28 cellular contexts compared by ENCODE assay signal in genomic region chr7:21999896-22000295, GRCh38. TPM values are rescaled to one million over a fixed set of nuclear protein-coding genes. Genes with fewer than 3 reads are reported as not detected.
DNase-seq lines count a peak whose midpoint lies in the region; TF ChIP-seq lines count a peak whose summit lies in the region.
"Had no signal": no experiment of that assay in that cellular context is flagged by ENCODE, and none has a peak within 500 bp of the region (broad histone marks: within the 10 kb centered on the region; RNA-seq: fewer than 3 reads in every experiment).

No MANE protein-coding gene starts in this region.

- H4K20me1 ChIP-seq in H9 (ENCODE audit: control insufficient read depth, insufficient read depth, insufficient read length): no peaks in the 10 kb centered on the region

- H3K79me1 ChIP-seq in H9 (ENCODE audit: insufficient read depth, low read depth, low read length, poor library complexity, severe bottlenecking): no peaks in the 10 kb centered on the region

- no peak overlapping the region for H3K4ac ChIP-seq in H9 (ENCODE audit: low read depth, low read length)

- no peak overlapping the region for H2BK12ac ChIP-seq in H9 (ENCODE audit: insufficient read length, low read depth, low read length)

- H3K27ac Mint-ChIP-seq in H9: no peak overlapping the region
- H3K27ac Mint-ChIP-seq: brain; effector memory CD8-positive, alpha-beta T cell; T-helper 1 cell treated with Interleukin-12 subunit alpha and Interleukin-12 subunit beta and Interleukin-4 antibody, amounts not matched to agents 30 μg/mL and 1 μg/mL, for 36 hours had no signal

- no peak for TF ChIP-seq EP300 in esophagus muscularis mucosa (IDR thresholded peaks at IDR 0.05)

- no peaks in the 10 kb centered on the region for H3K27me3 Mint-ChIP-seq in H9 (ENCODE audit: low read depth)

- H3K56ac ChIP-seq in H9 (ENCODE audit: insufficient read length, low read depth, low read length): no peak overlapping the region

- no peak overlapping the region for H3K4me3 ChIP-seq in esophagus muscularis mucosa
- H3K4me3 ChIP-seq: colonic mucosa, vagina had no signal

- no peak overlapping the region for H3T11ph ChIP-seq in H9 (ENCODE audit: low read length)

- no peak overlapping the region for H3K9ac ChIP-seq in H9 (ENCODE audit: extremely low read depth, insufficient read length, low read length)

- no peak overlapping the region for H4K91ac ChIP-seq in H9 (ENCODE audit: insufficient read length, low read depth, low read length)

- no peaks in the 10 kb centered on the region for H3K23me2 ChIP-seq in H9 (ENCODE audit: insufficient read length, low read depth, low read length, poor library complexity, severe bottlenecking)

- H3K9me3 ChIP-seq in esophagus muscularis mucosa: no peaks in the 10 kb centered on the region
- no peaks in the 10 kb centered on the region for H3K9me3 ChIP-seq in H9 (ENCODE audit: control insufficient read depth, low read depth, low read length)
- H3K9me3 ChIP-seq: Caco-2, colonic mucosa, vagina had no signal

- TF ChIP-seq CTCF in esophagus muscularis mucosa (IDR thresholded peaks at IDR 0.05) (no peak), H9 (conservative IDR thresholded peaks at IDR 0.05) (no peak)

- peaks cover 0 to 1% of the 10 kb centered on the region in 2 experiments; a peak in 2 of 5 replicates for H3K9me3 Mint-ChIP-seq in H9
- H3K9me3 Mint-ChIP-seq: effector memory CD8-positive, alpha-beta T cell; T-helper 1 cell treated with Interleukin-12 subunit alpha and Interleukin-12 subunit beta and Interleukin-4 antibody, amounts not matched to agents 30 μg/mL and 1 μg/mL, for 36 hours had no signal

- no peak overlapping the region for H3K4me2 ChIP-seq in H9 (ENCODE audit: insufficient read depth, insufficient read length, low read length)

- DNase-seq in EH (ENCODE audit: low read depth) (peak; percentile 16), LHCN-M2 (ENCODE audit: low read depth) (peak; percentile 46), RKO (ENCODE audit: low spot score) (peak; percentile 46), esophagus muscularis mucosa (ENCODE audit: extremely low spot score) (peak; percentile 8), NCI-H1694 treated with DMSO at 0.1 percent for 48 hours (lab: John Stamatoyannopoulos, UW) (no peak), H9 (no peak), NCI-H446 (lab: John Stamatoyannopoulos, UW) (no peak)
- no peak for DNase-seq in activated naive CD4-positive, alpha-beta T cell treated with Interleukin-2 at 50 U/mL for 16 hours
- DNase-seq: ACHN; activated CD4-positive, alpha-beta T cell treated with anti-CD3 and anti-CD28 coated beads for 4 hours; activated CD8-positive, alpha-beta memory T cell treated with anti-CD3 and anti-CD28 coated beads for 24 hours; activated gamma-delta T cell; activated T-cell treated with anti-CD3 and anti-CD28 coated beads, Interleukin-2, amount 50 U/mL, for 1 hour; C1 segment of cervical spinal cord; Caco-2; colonic mucosa; DMS79 treated with DMSO at 0.1 percent for 48 hours; effector memory CD8-positive, alpha-beta T cell; KBM-7; NCI-H1105; NCI-H2029 treated with DMSO at 0.1 percent for 48 hours; NCI-H2227 treated with DMSO at 0.1 percent for 48 hours; NCI-H748 treated with DMSO at 0.1 percent for 48 hours; SHP77 treated with DMSO at 0.1 percent for 48 hours; stimulated activated naive CD8-positive, alpha-beta T cell treated with anti-CD3 and anti-CD28 coated beads, Interleukin-15, Interleukin-2, amounts not matched to agents 100 U/mL and 50 U/mL, for 24 hours had no signal

- no peak overlapping the region for H4K5ac ChIP-seq in H9 (ENCODE audit: insufficient read length, low read depth, low read length)

- H3K79me2 ChIP-seq in H9 (ENCODE audit: insufficient read depth, low read length): no peaks in the 10 kb centered on the region

- no peaks in the 10 kb centered on the region for H3K27me3 ChIP-seq in esophagus muscularis mucosa
- no peaks in the 10 kb centered on the region for H3K27me3 ChIP-seq in H9 (ENCODE audit: insufficient read depth, low read length)
- H3K27me3 ChIP-seq: colonic mucosa, vagina had no signal

- H2BK120ac ChIP-seq in H9 (ENCODE audit: low read depth, low read length, poor library complexity, severe bottlenecking): no peak overlapping the region

- peaks cover 0 to 26% (median 18%) of the 10 kb centered on the region in 4 donors for H3K4me1 ChIP-seq in esophagus muscularis mucosa
- no peaks in the 10 kb centered on the region; the same call in 1 of the 2 replicates for H3K4me1 ChIP-seq in H9 (ENCODE audit: insufficient read depth, low read length)
- H3K4me1 ChIP-seq: Caco-2, colonic mucosa, vagina had no signal

- H3K23ac ChIP-seq in H9 (ENCODE audit: insufficient read length, low read depth, low read length): no peak overlapping the region

- H3K36me3 ChIP-seq in esophagus muscularis mucosa: no peaks in the 10 kb centered on the region
- H3K36me3 ChIP-seq: colonic mucosa, vagina had no signal

- intact Hi-C loops in esophagus muscularis mucosa (cut with DNase I): loop anchor here (5.0 to 10.0 kb wide), 3 partner anchors 95 to 1225 kb away; no protein-coding TSS in a partner anchor

- no peak overlapping the region for H2BK5ac ChIP-seq in H9 (ENCODE audit: insufficient read length, low read length)

- H2AK5ac ChIP-seq in H9 (ENCODE audit: insufficient read length, low read length): no peak overlapping the region

- H3K18ac ChIP-seq in H9 (ENCODE audit: insufficient read length, low read depth, low read length): no peak overlapping the region

- 87% methylated on average over 6 of the region's 6 CpGs for whole genome bisulfite sequencing in esophagus muscularis mucosa
- WGBS in H9 (ENCODE audit: extremely low coverage, insufficient read length, low lambda C conversion rate): no CpG with 5 or more reads among the region's 6 CpGs

- H2AFZ ChIP-seq in H9 (ENCODE audit: low read length): no peak overlapping the region

- TF ChIP-seq POLR2A in esophagus muscularis mucosa (IDR thresholded peaks at IDR 0.05; ENCODE audit: low read depth): no peak

- peaks cover 7% of the 10 kb centered on the region in 2 experiments for H3K4me1 Mint-ChIP-seq in H9

- H4K8ac ChIP-seq in H9 (replicated peaks; ENCODE audit: insufficient read length, low read depth, low read length): no peak overlapping the region

- no peak overlapping the region for H3K14ac ChIP-seq in H9 (ENCODE audit: insufficient read depth, low read length)

- no peak overlapping the region for H3K4me3 Mint-ChIP-seq in H9
- H3K4me3 Mint-ChIP-seq: brain; effector memory CD8-positive, alpha-beta T cell; T-helper 1 cell treated with Interleukin-12 subunit alpha and Interleukin-12 subunit beta and Interleukin-4 antibody, amounts not matched to agents 30 μg/mL and 1 μg/mL, for 36 hours had no signal

- no peaks in the 10 kb centered on the region for H3K36me3 Mint-ChIP-seq in H9 (ENCODE audit: insufficient read depth in 1 of 3, low read depth in 3 of 3)
- H3K36me3 Mint-ChIP-seq: brain had no signal

- no peak overlapping the region for H2BK15ac ChIP-seq in H9 (ENCODE audit: low read depth, low read length)

- no peak overlapping the region for H2BK20ac ChIP-seq in H9 (ENCODE audit: low read depth, low read length, poor library complexity, severe bottlenecking)

- H3K27ac ChIP-seq in esophagus muscularis mucosa (replicated peaks in 1 of 4) (no peak overlapping the region), H9 (ENCODE audit: insufficient read length, low read depth, low read length) (no peak overlapping the region)
- H3K27ac ChIP-seq: colonic mucosa, vagina had no signal

RNA-seq across cellular contexts. Expression of gene CDCA7L, which starts 54.2 kb away (rescaled TPM):
- total RNA-seq in LHCN-M2 (2014; rRNA removed): 71.2 and 72.8 TPM in 2 replicates
- polyA plus RNA-seq in LHCN-M2 (2012): 23.8 TPM
- total RNA-seq in esophagus muscularis mucosa: 10 to 100 TPM; 19.5 to 61.6 (median 25.2) TPM
- total RNA-seq in H9 (2021): 104 and 111 TPM in 2 replicates

Comparison
In these comparisons a context has a peak if more than half of its experiments do, and no peak if none do; other contexts are left out.
1. DNase-seq: peak in EH (single experiment), LHCN-M2 (single experiment), RKO (single experiment) and esophagus muscularis mucosa (single experiment); none in activated naive CD4-positive, alpha-beta T cell treated with Interleukin-2 at 50 U/mL for 16 hours (single experiment), NCI-H1694 treated with DMSO at 0.1 percent for 48 hours (single experiment), H9 (single experiment) and NCI-H446 (0 of 2).